In the genomic region with DNA sequence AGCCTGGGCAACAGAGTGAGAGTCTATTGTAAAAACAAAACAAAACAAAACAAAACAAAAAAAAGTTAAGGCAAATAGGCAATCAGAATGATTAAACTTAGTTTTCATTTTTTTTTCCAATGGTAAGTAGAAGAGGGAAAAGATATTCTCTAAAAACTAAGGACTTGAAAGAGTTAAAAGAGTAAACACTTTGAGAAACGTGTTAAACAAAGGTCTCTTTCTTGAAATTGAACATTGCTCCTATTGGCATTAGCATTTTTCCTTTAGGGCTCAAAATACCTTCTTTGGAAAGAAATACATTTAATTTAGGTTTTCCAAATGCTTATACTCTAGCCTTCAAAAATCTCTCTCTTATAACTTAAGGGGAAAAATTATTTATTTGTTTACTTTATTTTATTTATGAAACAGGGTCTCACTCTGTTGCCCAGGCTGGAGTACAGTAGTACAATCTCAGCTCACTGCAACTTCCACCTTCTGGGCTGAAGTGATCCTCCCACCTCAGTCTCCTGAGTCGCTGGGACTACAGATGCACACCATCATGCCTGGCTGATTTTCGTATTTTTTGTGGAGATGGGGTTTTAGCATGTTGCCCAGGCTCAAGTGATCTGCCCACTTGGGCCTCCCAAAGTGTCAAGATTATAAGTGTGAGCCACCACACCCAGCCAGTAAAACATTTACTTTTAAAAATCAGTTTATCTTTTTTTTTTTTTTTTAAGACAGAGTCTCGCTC, we compare ENCODE assay signal across 10 cellular contexts.
"Had no signal": no experiment of that assay in that cellular context is flagged by ENCODE, and none has a peak within 500 bp of the region (broad histone marks: within the 10 kb centered on the region; RNA-seq: fewer than 3 reads in every experiment).

No MANE protein-coding gene starts in this region.

- H3K4me2 ChIP-seq: GM23338, KMS-11 had no signal

- H3K4me3 Mint-ChIP-seq: GM23338, H9, HFFc6 had no signal

- H3K27ac Mint-ChIP-seq: GM23338, HFFc6 had no signal

- H3K4me3 ChIP-seq: GM23338 had no signal

- H3K27ac ChIP-seq: HL-60, KMS-11 had no signal

- FAIRE-seq: H1, H54 had no signal

- H3K9ac ChIP-seq: KMS-11 had no signal

- ATAC-seq: GM23338 had no signal

- DNase-seq: H9, HCEC 1CT, HFFc6, IMR-90, KBM-7 had no signal

- H3K4me1 Mint-ChIP-seq: GM23338, H9 had no signal

- H2AFZ ChIP-seq: GM23338 had no signal
